23 cellular contexts compared by ENCODE assay signal in the genomic region with DNA sequence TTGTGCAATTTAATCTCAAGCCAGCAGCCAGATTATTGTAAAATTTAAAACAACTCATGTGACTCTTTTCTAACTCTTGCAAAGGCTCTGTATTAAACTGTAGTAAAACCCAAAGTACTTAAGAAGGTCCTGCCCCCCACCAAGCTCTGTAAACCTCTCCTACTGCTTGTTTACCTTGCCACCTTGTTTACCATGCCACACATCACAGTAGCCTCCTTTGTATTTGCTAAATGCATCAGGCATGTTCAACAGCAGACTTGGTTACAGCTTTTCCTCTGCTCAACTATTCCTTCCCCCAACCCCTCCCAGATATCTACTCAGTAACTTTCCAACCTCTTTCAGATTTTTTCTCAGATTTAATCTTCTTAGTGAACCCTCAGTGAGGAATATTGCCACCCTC.
DNase-seq lines count a peak whose midpoint lies in the region; ATAC-seq and TF ChIP-seq lines count a peak whose summit lies in the region.
"Had no signal": no experiment of that assay in that cellular context is flagged by ENCODE, and none has a peak within 500 bp of the region (broad histone marks: within the 10 kb centered on the region; RNA-seq: fewer than 3 reads in every experiment).

No MANE protein-coding gene starts in this region.

- peaks cover 9% of the 10 kb centered on the region for H3K9me3 Mint-ChIP-seq in activated naive CD8-positive, alpha-beta T cell treated with anti-CD3 and anti-CD28 coated beads for 36 hours

- H3K27ac Mint-ChIP-seq in activated naive CD8-positive, alpha-beta T cell treated with anti-CD3 and anti-CD28 coated beads for 36 hours = no peak overlapping the region
- H3K27ac Mint-ChIP-seq: B cell, CD14-positive monocyte had no signal

- H3K4me3 ChIP-seq in GM23248 (no peak overlapping the region), PC-3 (ENCODE audit: low read length) (no peak overlapping the region)

- no peaks in the 10 kb centered on the region for H3K36me3 Mint-ChIP-seq in activated naive CD8-positive, alpha-beta T cell treated with anti-CD3 and anti-CD28 coated beads for 36 hours
- H3K36me3 Mint-ChIP-seq: CD14-positive monocyte had no signal

- H3K27ac ChIP-seq in GM23248 (no peak overlapping the region), PC-3 (ENCODE audit: low read length) (no peak overlapping the region)
- H3K27ac ChIP-seq: 22Rv1, HL-60 had no signal

- H3K36me3 ChIP-seq in GM23248 (ENCODE audit: low read depth) = no peaks in the 10 kb centered on the region
- H3K36me3 ChIP-seq in PC-3 (ENCODE audit: low read depth, low read length) = no peaks in the 10 kb centered on the region

- H3K9me2 ChIP-seq in GM23248 (ENCODE audit: insufficient read depth) = no peaks in the 10 kb centered on the region
- no peaks in the 10 kb centered on the region for H3K9me2 ChIP-seq in PC-3 (replicated peaks; ENCODE audit: low read length)

- H3K4me1 ChIP-seq in GM23248 (ENCODE audit: insufficient read depth) (peaks cover 14% of the 10 kb centered on the region), PC-3 (ENCODE audit: insufficient read depth, low read length) (no peaks in the 10 kb centered on the region)

- H3K4me2 ChIP-seq in GM23248 (ENCODE audit: unreplicated experiment) (no peak overlapping the region), PC-3 (ENCODE audit: low read length) (no peak overlapping the region)

- H3K27me3 Mint-ChIP-seq in activated naive CD8-positive, alpha-beta T cell treated with anti-CD3 and anti-CD28 coated beads for 36 hours = no peaks in the 10 kb centered on the region
- H3K27me3 Mint-ChIP-seq: B cell had no signal

- intact Hi-C loops in PC-3 (cut with micrococcal nuclease) = no loop called here

- H3K4me1 Mint-ChIP-seq in activated naive CD8-positive, alpha-beta T cell treated with anti-CD3 and anti-CD28 coated beads for 36 hours = no peaks in the 10 kb centered on the region
- H3K4me1 Mint-ChIP-seq: B cell, CD14-positive monocyte had no signal

- POLR2A ChIA-PET in PC-3 (lab: Charles Lee; ENCODE audit: unreplicated experiment) = no interaction called here

- H3K27me3 ChIP-seq in GM23248 (replicated peaks; ENCODE audit: insufficient read depth) (no peaks in the 10 kb centered on the region), PC-3 (ENCODE audit: low read length) (no peaks in the 10 kb centered on the region)

- in situ Hi-C loops in GM23248 (cut with MboI) = no loop called here

- peak; percentile 3 for DNase-seq in DMS153 (lab: John Stamatoyannopoulos, UW)
- no peak for DNase-seq in DMS153 treated with DMSO at 0.1 percent for 48 hours (lab: John Stamatoyannopoulos, UW; ENCODE audit: unreplicated experiment)
- no peak for DNase-seq in GM23248
- DNase-seq in PC-3 = no peak
- peak; percentile 20 for DNase-seq in iPS-NIHi7 (ENCODE audit: extremely low spot score)
- no peak for DNase-seq in hypothalamus (lab: John Stamatoyannopoulos, UW)
- no peak for DNase-seq in activated naive CD8-positive, alpha-beta T cell treated with anti-CD3 and anti-CD28 coated beads for 36 hours
- no peak for DNase-seq in NCI-H526 treated with DMSO at 0.1 percent for 48 hours (lab: John Stamatoyannopoulos, UW)
- DNase-seq: DMS79 treated with DMSO at 0.1 percent for 48 hours, HCEC 1CT, KBM-7, NCI-H1092, NCI-H1694, NCI-H2081 treated with DMSO at 0.1 percent for 48 hours, NCI-H510A treated with DMSO at 0.1 percent for 48 hours, NCI-H82, OCI-M1 had no signal

- no peak overlapping the region for H3K9ac ChIP-seq in GM23248
- H3K9ac ChIP-seq in PC-3 (ENCODE audit: low read length) = no peak overlapping the region

- no peaks in the 10 kb centered on the region for H3K79me2 ChIP-seq in GM23248 (ENCODE audit: insufficient read depth)
- H3K79me2 ChIP-seq in PC-3 (ENCODE audit: low read length) = no peaks in the 10 kb centered on the region

- H3F3A ChIP-seq in GM23248 (ENCODE audit: insufficient read depth) = peaks cover 21% of the 10 kb centered on the region
- no peaks in the 10 kb centered on the region for H3F3A ChIP-seq in PC-3 (ENCODE audit: low read length, unreplicated experiment)

- H4K20me1 ChIP-seq in GM23248 (ENCODE audit: insufficient read depth) (no peaks in the 10 kb centered on the region), PC-3 (ENCODE audit: low read length) (no peaks in the 10 kb centered on the region)

- H2AFZ ChIP-seq in GM23248 = peak overlapping the region; percentile 47; the same call in 1 of the 2 replicates
- H2AFZ ChIP-seq in PC-3 (ENCODE audit: low read length) = no peak overlapping the region

- no peak for TF ChIP-seq CTCF in PC-3 (conservative IDR thresholded peaks at IDR 0.05; ENCODE audit: low read depth, low read length)

- H3K4me3 Mint-ChIP-seq in activated naive CD8-positive, alpha-beta T cell treated with anti-CD3 and anti-CD28 coated beads for 36 hours = no peak overlapping the region
- H3K4me3 Mint-ChIP-seq: B cell, CD14-positive monocyte had no signal

- no TSS peak for BruUV-seq in PC-3 (replicated peaks; lab: Mats Ljungman, UMichigan)

- no peaks in the 10 kb centered on the region for H3K9me3 ChIP-seq in GM23248 (ENCODE audit: low read depth)
- H3K9me3 ChIP-seq in PC-3 (ENCODE audit: low read length) = no peaks in the 10 kb centered on the region

- ATAC-seq in PC-3 = 0 out of 2 replicates have a peak, but pooled peaks have one; percentile 37
- ATAC-seq: HepG2, Right ventricle myocardium inferior had no signal

- CTCF ChIA-PET in PC-3 (lab: Charles Lee) = no interaction called here

Comparison
In these comparisons a context has a peak if more than half of its experiments do, and no peak if none do; other contexts are left out.
1. DNase-seq: peak in DMS153 (single experiment) and iPS-NIHi7 (single experiment); none in DMS153 treated with DMSO at 0.1 percent for 48 hours (single experiment), GM23248 (single experiment), PC-3 (single experiment), hypothalamus (0 of 51), activated naive CD8-positive, alpha-beta T cell treated with anti-CD3 and anti-CD28 coated beads for 36 hours (single experiment) and NCI-H526 treated with DMSO at 0.1 percent for 48 hours (single experiment).